Comparison of ENCODE assay signal across 20 cellular contexts in genomic region chr7:128391805-128392204, GRCh38. TPM values are rescaled to one million over a fixed set of nuclear protein-coding genes. Genes with fewer than 3 reads are reported as not detected.
DNase-seq lines count a peak whose midpoint lies in the region; ATAC-seq, FAIRE-seq and TF ChIP-seq lines count a peak whose summit lies in the region.
"Had no signal": no experiment of that assay in that cellular context is flagged by ENCODE, and none has a peak within 500 bp of the region (broad histone marks: within the 10 kb centered on the region; RNA-seq: fewer than 3 reads in every experiment).

No MANE protein-coding gene starts in this region.

- H3K4me1 ChIP-seq in GM12878 (ENCODE audit: control insufficient read depth, insufficient read depth, low read length) (no peaks in the 10 kb centered on the region), mesenchymal stem cell (ENCODE audit: control insufficient read depth, insufficient read depth, low read depth, low read length) (peaks cover 6% of the 10 kb centered on the region)

- H3K27me3 Mint-ChIP-seq in activated T-cell treated with anti-CD3 and anti-CD28 coated beads, Interleukin-2, amount 50 U/mL, for 24 hours, result peaks cover 7% of the 10 kb centered on the region
- H3K27me3 Mint-ChIP-seq in activated T-cell treated with anti-CD3 and anti-CD28 coated beads, Interleukin-2, amount 50 U/mL, for 4 hours (ENCODE audit: low read depth), result no peaks in the 10 kb centered on the region
- H3K27me3 Mint-ChIP-seq in T-helper 17 cell, result no peaks in the 10 kb centered on the region
- H3K27me3 Mint-ChIP-seq: CD4-positive, alpha-beta memory T cell had no signal

- H3K9me3 Mint-ChIP-seq in activated T-cell treated with anti-CD3 and anti-CD28 coated beads, Interleukin-2, amount 50 U/mL, for 24 hours, result no peaks in the 10 kb centered on the region
- no peaks in the 10 kb centered on the region for H3K9me3 Mint-ChIP-seq in activated T-cell treated with anti-CD3 and anti-CD28 coated beads, Interleukin-2, amount 50 U/mL, for 4 hours
- H3K9me3 Mint-ChIP-seq: CD14-positive monocyte; CD4-positive, alpha-beta memory T cell had no signal

- no peak overlapping the region for H3K9ac ChIP-seq in GM12878 (ENCODE audit: control insufficient read depth, insufficient read depth, low read length)
- H3K9ac ChIP-seq in mesenchymal stem cell (ENCODE audit: low read length), result no peak overlapping the region
- H3K9ac ChIP-seq: BLaER1 had no signal

- WGBS in GM12878 (ENCODE audit: insufficient coverage, insufficient replicate concordance, low lambda C conversion rate, missing lambda C conversion rate), result 100% methylated on average over 7 of the region's 7 CpGs
- over 99% methylated on average over 5 of the region's 7 CpGs for WGBS in mesenchymal stem cell

- in situ Hi-C loops in GM12878 (cut with MboI), result no loop called here

- H2AK5ac ChIP-seq in mesenchymal stem cell (ENCODE audit: low read length, severe bottlenecking), result no peak overlapping the region

- no peak overlapping the region for H3K18ac ChIP-seq in mesenchymal stem cell (ENCODE audit: low read depth in 1 of 2, low read length in 2 of 2)

- no peak overlapping the region for H2BK120ac ChIP-seq in mesenchymal stem cell (ENCODE audit: low read depth, low read length)

- H3K36me3 Mint-ChIP-seq in activated T-cell treated with anti-CD3 and anti-CD28 coated beads, Interleukin-2, amount 50 U/mL, for 24 hours (ENCODE audit: low read depth), result peaks cover 45% of the 10 kb centered on the region
- H3K36me3 Mint-ChIP-seq in activated T-cell treated with anti-CD3 and anti-CD28 coated beads, Interleukin-2, amount 50 U/mL, for 4 hours (ENCODE audit: insufficient read depth), result peaks cover 4% of the 10 kb centered on the region
- no peaks in the 10 kb centered on the region for H3K36me3 Mint-ChIP-seq in T-helper 17 cell (ENCODE audit: low read depth)

- H2AFZ ChIP-seq in GM12878 (ENCODE audit: control insufficient read depth, low read depth, low read length) (no peak overlapping the region), mesenchymal stem cell (ENCODE audit: low read depth, low read length) (no peak overlapping the region)

- TF ChIP-seq CTCF in GM12878 (IDR thresholded peaks at IDR 0.05 in 2 of 3, conservative IDR thresholded peaks at IDR 0.05 in 1 of 3; ENCODE audit: control insufficient read depth in 2 of 3, extremely low read depth in 1 of 3, insufficient read depth in 1 of 3, low read depth in 3 of 3, low read length in 3 of 3), result no peak

- no peak overlapping the region for H2BK15ac ChIP-seq in mesenchymal stem cell (ENCODE audit: low read depth, poor library complexity, severe bottlenecking)

- no peak overlapping the region for H3K4me3 ChIP-seq in GM12878
- H3K4me3 ChIP-seq in mesenchymal stem cell (ENCODE audit: insufficient read depth in 1 of 2, low read depth in 1 of 2, low read length in 2 of 2), result no peak overlapping the region
- H3K4me3 ChIP-seq: BLaER1 had no signal

- ATAC-seq in activated T-cell treated with anti-CD3 and anti-CD28 coated beads, Interleukin-2, amount 50 U/mL, for 4 hours, result no peak
- ATAC-seq in GM12878, result no peak
- no peak for ATAC-seq in T-helper 17 cell

- no peak overlapping the region for H2BK12ac ChIP-seq in mesenchymal stem cell (ENCODE audit: low read length in 2 of 2)

- no peak overlapping the region for H3K27ac ChIP-seq in GM12878 (ENCODE audit: control insufficient read depth, insufficient read depth)
- H3K27ac ChIP-seq in mesenchymal stem cell (ENCODE audit: low read length, poor library complexity, severe bottlenecking), result no peak overlapping the region
- H3K27ac ChIP-seq: BLaER1, HL-60 had no signal

- H3K9me3 ChIP-seq in GM12878 (replicated peaks; ENCODE audit: control insufficient read depth, insufficient read depth, low read length) (no peaks in the 10 kb centered on the region), mesenchymal stem cell (ENCODE audit: control insufficient read depth, low read length) (no peaks in the 10 kb centered on the region), T-helper 17 cell (ENCODE audit: control insufficient read depth, low read length, poor library complexity, severe bottlenecking) (no peaks in the 10 kb centered on the region)
- H3K9me3 ChIP-seq: BLaER1 had no signal

- SMC1A ChIA-PET in GM12878 (lab: Charles Lee; ENCODE audit: uncharacterized antibody, unreplicated experiment), result no interaction called here

- peak; percentile 30 for DNase-seq in activated T-cell treated with anti-CD3 and anti-CD28 coated beads, Interleukin-2, amount 50 U/mL, for 24 hours
- no peak for DNase-seq in activated T-cell treated with anti-CD3 and anti-CD28 coated beads, Interleukin-2, amount 50 U/mL, for 4 hours
- DNase-seq in GM12878 (ENCODE audit: low read depth, low spot score) (no peak), mesenchymal stem cell (no peak), anterior cingulate cortex (lab: John Stamatoyannopoulos, UW) (no peak), T-helper 17 cell (no peak), dermis blood vessel endothelial cell (no peak)
- DNase-seq: 8988T; CD4-positive, alpha-beta memory T cell; DMS153; DMS79; GDM1; HCEC 1CT; IMR-90 had no signal

- H3K27me3 ChIP-seq in GM12878 (replicated peaks in 1 of 2; ENCODE audit: control insufficient read depth in 2 of 2, insufficient read depth in 2 of 2, low read length in 1 of 2), result no peaks in the 10 kb centered on the region; a peak in 1 of 4 replicates
- peaks cover 22% of the 10 kb centered on the region in 2 experiments for H3K27me3 ChIP-seq in mesenchymal stem cell (ENCODE audit: control insufficient read depth in 1 of 2, insufficient read depth in 1 of 2, low read length in 2 of 2)
- H3K27me3 ChIP-seq: BLaER1 had no signal

- H4K91ac ChIP-seq in mesenchymal stem cell (ENCODE audit: low read length), result no peak overlapping the region

- no peak for TF ChIP-seq RAD21 in GM12878 (IDR thresholded peaks at IDR 0.05; ENCODE audit: insufficient read depth, low read depth, low read length)

- no peak overlapping the region for H3K4ac ChIP-seq in mesenchymal stem cell (ENCODE audit: low read depth in 1 of 2, low read length in 2 of 2)

- no peak for TF ChIP-seq EP300 in GM12878 (IDR thresholded peaks at IDR 0.05; ENCODE audit: borderline replicate concordance in 1 of 2, control insufficient read depth in 1 of 2, low read depth in 2 of 2, low read length in 2 of 2)

- RAD21 ChIA-PET in GM12878 (lab: Charles Lee; ENCODE audit: unreplicated experiment), result interaction anchor here (1.4 kb wide), 1 partner anchor 44 kb away, joined by 3 read pairs; no protein-coding TSS in a partner anchor

- intact Hi-C loops in GM12878 (cut with micrococcal nuclease; ENCODE audit: unreplicated experiment), result no loop called here

- H3K4me3 Mint-ChIP-seq in activated T-cell treated with anti-CD3 and anti-CD28 coated beads, Interleukin-2, amount 50 U/mL, for 24 hours, result no peak overlapping the region
- no peak overlapping the region for H3K4me3 Mint-ChIP-seq in activated T-cell treated with anti-CD3 and anti-CD28 coated beads, Interleukin-2, amount 50 U/mL, for 4 hours
- no peak overlapping the region for H3K4me3 Mint-ChIP-seq in T-helper 17 cell
- H3K4me3 Mint-ChIP-seq: CD14-positive monocyte; CD4-positive, alpha-beta memory T cell had no signal

- CTCF ChIA-PET in GM12878 (lab: Yijun Ruan, JAX), result interaction anchor here (0.7 to 6.4 kb wide), 4 partner anchors 10 to 68 kb away, joined by 3 to 106 read pairs (median 10); partner anchors contain the start of gene RBM28

- no peak overlapping the region for H3K14ac ChIP-seq in mesenchymal stem cell (ENCODE audit: low read length in 2 of 2)

- TF ChIP-seq POLR2A in GM12878 (IDR thresholded peaks at IDR 0.05; ENCODE audit: low read depth, low read length), result peak; percentile 43; the same call in 1 of the 2 replicates

- peak overlapping the region; percentile 4 for H4K8ac ChIP-seq in mesenchymal stem cell (ENCODE audit: low read length)

- POLR2A ChIA-PET in GM12878 (lab: Charles Lee), result no interaction called here

- H3K4me2 ChIP-seq in GM12878 (ENCODE audit: control insufficient read depth, insufficient read depth) (no peak overlapping the region), mesenchymal stem cell (ENCODE audit: low read length, poor library complexity, severe bottlenecking) (no peak overlapping the region)

- no TSS peak for BruUV-seq in GM12878 (replicated peaks; lab: Mats Ljungman, UMichigan)

- no peaks in the 10 kb centered on the region for H4K20me1 ChIP-seq in GM12878 (ENCODE audit: control insufficient read depth, insufficient read depth)

- H3K79me1 ChIP-seq in mesenchymal stem cell (replicated peaks; ENCODE audit: low read length, poor library complexity, severe bottlenecking), result no peaks in the 10 kb centered on the region

- H3K23ac ChIP-seq in mesenchymal stem cell (ENCODE audit: low read length in 2 of 2), result no peak overlapping the region

- H3K36me3 ChIP-seq in GM12878 (ENCODE audit: control insufficient read depth in 2 of 2, insufficient read depth in 2 of 2, low read length in 1 of 2) (peaks cover 2 to 3% of the 10 kb centered on the region in 2 experiments; a peak in 2 of 4 replicates), mesenchymal stem cell (ENCODE audit: control insufficient read depth in 1 of 2, insufficient read depth in 2 of 2, low read depth in 1 of 2, low read length in 2 of 2) (peaks cover 37 to 55% of the 10 kb centered on the region in 2 experiments)

- H3K4me1 Mint-ChIP-seq in activated T-cell treated with anti-CD3 and anti-CD28 coated beads, Interleukin-2, amount 50 U/mL, for 24 hours (ENCODE audit: low read depth), result no peaks in the 10 kb centered on the region
- H3K4me1 Mint-ChIP-seq in activated T-cell treated with anti-CD3 and anti-CD28 coated beads, Interleukin-2, amount 50 U/mL, for 4 hours (ENCODE audit: low read depth), result no peaks in the 10 kb centered on the region
- no peaks in the 10 kb centered on the region for H3K4me1 Mint-ChIP-seq in T-helper 17 cell

- no peak for FAIRE-seq in GM12878 (lab: Jason Lieb, UNC)

- no peak overlapping the region for H3K27ac Mint-ChIP-seq in activated T-cell treated with anti-CD3 and anti-CD28 coated beads, Interleukin-2, amount 50 U/mL, for 24 hours
- no peak overlapping the region for H3K27ac Mint-ChIP-seq in T-helper 17 cell

- no peaks in the 10 kb centered on the region for H3K79me2 ChIP-seq in GM12878 (ENCODE audit: control insufficient read depth, insufficient read depth, low read length)

- no peak overlapping the region for H2BK5ac ChIP-seq in mesenchymal stem cell (ENCODE audit: low read depth, low read length, poor library complexity, severe bottlenecking)

RNA-seq across cellular contexts. Expression of gene IMPDH1, which starts 18.0 kb away (rescaled TPM):
- 100 to 1,000 TPM in 2 of 3 donors, 10 to 100 TPM in 1; 88.4 to 110 (median 109) TPM for total RNA-seq in activated T-cell treated with anti-CD3 and anti-CD28 coated beads, Interleukin-2, amount 50 U/mL, for 4 hours
- total RNA-seq in GM12878 (2013; cell fraction: nucleolus; rRNA removed), result 38.3 and 43.9 TPM in 2 replicates
- total RNA-seq in GM12878 (2014; rRNA removed), result 48.4 and 51.7 TPM in 2 replicates
- total RNA-seq in GM12878 (2014; rRNA removed; fragmentation: Illumina TruSeq; extraction: Trizol), result 27.7 and 31.4 TPM in 2 replicates
- total RNA-seq in GM12878 (2021), result 56.0 and 61.3 TPM in 2 replicates
- 8.8 TPM for polyA plus RNA-seq in GM12878 (2011; ENCODE audit: low read depth)
- polyA plus RNA-seq in GM12878 (2011; rRNA removed), result 18.5 and 34.8 TPM in 2 replicates
- 34.6 and 42.3 TPM in 2 replicates for polyA plus RNA-seq in GM12878 (2011; cell fraction: cytosol; rRNA removed)
- 84.6 and 84.9 TPM in 2 replicates for polyA plus RNA-seq in GM12878 (2011; cell fraction: nucleus; rRNA removed)
- polyA plus RNA-seq in GM12878 (2012), result 24.1 and 28.3 TPM in 2 replicates
- 10.5 and 24.0 TPM in 2 replicates for polyA plus RNA-seq in GM12878 (2014; fragmentation: Illumina TruSeq; extraction: Trizol)
- 1 to 10 TPM in 1 of 2 experiments, under 1 TPM in 1; 0.50 to 1.5 TPM for polyA plus RNA-seq in GM12878 (2014; fragmentation: Nextera tagmentation; extraction: Ambion mirVana)
- polyA plus RNA-seq in GM12878 (2014; rRNA removed), result 50.8 and 55.9 TPM in 2 replicates
- 10 to 100 TPM; 48.7 to 58.3 TPM for polyA plus RNA-seq in GM12878 (2016; fragmentation: Nextera tagmentation; extraction: Ambion mirVana)
- polyA minus RNA-seq in GM12878 (2011; rRNA and poly(A)+ RNA removed), result 28.6 and 35.3 TPM in 2 replicates
- polyA minus RNA-seq in GM12878 (2011; cell fraction: cytosol; rRNA and poly(A)+ RNA removed), result 19.9 and 22.7 TPM in 2 replicates
- polyA minus RNA-seq in GM12878 (2011; cell fraction: nucleus; rRNA and poly(A)+ RNA removed), result 20.3 and 40.6 TPM in 2 replicates
- 51.2 TPM for polyA plus RNA-seq in mesenchymal stem cell (2013, experiment 1 of 2)
- 51.6 TPM for polyA plus RNA-seq in mesenchymal stem cell (2013, experiment 2 of 2)
- 10 to 100 TPM; 52.5 to 55.9 TPM for total RNA-seq in T-helper 17 cell
- total RNA-seq in dermis blood vessel endothelial cell, result 59.6 and 107 TPM in 2 replicates

RNA-seq across cellular contexts. Expression of gene PRRT4, which starts 30.3 kb away (rescaled TPM):
- total RNA-seq in activated T-cell treated with anti-CD3 and anti-CD28 coated beads, Interleukin-2, amount 50 U/mL, for 4 hours, result under 1 TPM; 0.42 to 0.66 (median 0.49) TPM
- not detected in 2 replicates for total RNA-seq in GM12878 (2013; cell fraction: nucleolus; rRNA removed)
- total RNA-seq in GM12878 (2014; rRNA removed) (not detected in 2 replicates), GM12878 (2014; rRNA removed; fragmentation: Illumina TruSeq; extraction: Trizol) (not detected in 2 replicates), GM12878 (2021) (not detected in 2 replicates), T-helper 17 cell (under 1 TPM in 1 of 2 donors, not detected in 1; 0.65 TPM), dermis blood vessel endothelial cell (not detected in 2 replicates)
- polyA plus RNA-seq in GM12878 (2011; ENCODE audit: low read depth), result not detected
- polyA plus RNA-seq in GM12878 (2011; rRNA removed) (not detected in 2 replicates), GM12878 (2014; fragmentation: Illumina TruSeq; extraction: Trizol) (not detected in 2 replicates), GM12878 (2014; fragmentation: Nextera tagmentation; extraction: Ambion mirVana) (not detected), GM12878 (2014; rRNA removed) (not detected in 2 replicates), GM12878 (2016; fragmentation: Nextera tagmentation; extraction: Ambion mirVana) (not detected)
- not detected in 2 replicates for polyA plus RNA-seq in GM12878 (2011; cell fraction: cytosol; rRNA removed)
- polyA plus RNA-seq in GM12878 (2011; cell fraction: nucleus; rRNA removed), result not detected in 2 replicates
- polyA plus RNA-seq in GM12878 (2012), result not detected in 2 replicates
- not detected in 2 replicates for polyA minus RNA-seq in GM12878 (2011; rRNA and poly(A)+ RNA removed)
- not detected in 2 replicates for polyA minus RNA-seq in GM12878 (2011; cell fraction: cytosol; rRNA and poly(A)+ RNA removed)
- polyA minus RNA-seq in GM12878 (2011; cell fraction: nucleus; rRNA and poly(A)+ RNA removed), result not detected in 2 replicates
- polyA plus RNA-seq in mesenchymal stem cell (2013, experiment 1 of 2), result 0.07 TPM
- 0.11 TPM for polyA plus RNA-seq in mesenchymal stem cell (2013, experiment 2 of 2)
- total RNA-seq: Daoy, HT1080, IMR-90 had no signal
- polyA plus RNA-seq: AG04450, CD14-positive monocyte, IMR-90 had no signal

RNA-seq across cellular contexts. Expression of gene RBM28, which starts 48.1 kb away (rescaled TPM):
- total RNA-seq in activated T-cell treated with anti-CD3 and anti-CD28 coated beads, Interleukin-2, amount 50 U/mL, for 4 hours, result 100 to 1,000 TPM; 113 to 121 (median 120) TPM
- total RNA-seq in GM12878 (2013; cell fraction: nucleolus; rRNA removed), result 71.8 and 81.5 TPM in 2 replicates
- total RNA-seq in GM12878 (2014; rRNA removed) (14.3 and 16.0 TPM in 2 replicates), GM12878 (2014; rRNA removed; fragmentation: Illumina TruSeq; extraction: Trizol) (32.0 and 34.9 TPM in 2 replicates), GM12878 (2021) (40.8 and 47.0 TPM in 2 replicates), T-helper 17 cell (10 to 100 TPM; 24.1 to 24.9 TPM), dermis blood vessel endothelial cell (14.6 and 26.9 TPM in 2 replicates)
- polyA plus RNA-seq in GM12878 (2011; ENCODE audit: low read depth), result 12.3 TPM
- polyA plus RNA-seq in GM12878 (2011; rRNA removed) (26.5 and 38.2 TPM in 2 replicates), GM12878 (2014; fragmentation: Illumina TruSeq; extraction: Trizol) (36.1 and 46.4 TPM in 2 replicates), GM12878 (2014; fragmentation: Nextera tagmentation; extraction: Ambion mirVana) (10 to 100 TPM; 17.9 to 29.6 TPM), GM12878 (2014; rRNA removed) (26.2 and 33.7 TPM in 2 replicates), GM12878 (2016; fragmentation: Nextera tagmentation; extraction: Ambion mirVana) (10 to 100 TPM; 39.6 to 50.4 TPM)
- 15.4 and 15.7 TPM in 2 replicates for polyA plus RNA-seq in GM12878 (2011; cell fraction: cytosol; rRNA removed)
- 43.0 and 51.6 TPM in 2 replicates for polyA plus RNA-seq in GM12878 (2011; cell fraction: nucleus; rRNA removed)
- polyA plus RNA-seq in GM12878 (2012), result 17.9 and 20.5 TPM in 2 replicates
- polyA minus RNA-seq in GM12878 (2011; rRNA and poly(A)+ RNA removed), result 10.9 and 15.8 TPM in 2 replicates
- polyA minus RNA-seq in GM12878 (2011; cell fraction: cytosol; rRNA and poly(A)+ RNA removed), result 9.2 and 11.4 TPM in 2 replicates
- 7.6 and 11.1 TPM in 2 replicates for polyA minus RNA-seq in GM12878 (2011; cell fraction: nucleus; rRNA and poly(A)+ RNA removed)
- 19.5 TPM for polyA plus RNA-seq in mesenchymal stem cell (2013, experiment 1 of 2)
- 17.7 TPM for polyA plus RNA-seq in mesenchymal stem cell (2013, experiment 2 of 2)
